8 cellular contexts compared by ENCODE assay signal in the genomic region with DNA sequence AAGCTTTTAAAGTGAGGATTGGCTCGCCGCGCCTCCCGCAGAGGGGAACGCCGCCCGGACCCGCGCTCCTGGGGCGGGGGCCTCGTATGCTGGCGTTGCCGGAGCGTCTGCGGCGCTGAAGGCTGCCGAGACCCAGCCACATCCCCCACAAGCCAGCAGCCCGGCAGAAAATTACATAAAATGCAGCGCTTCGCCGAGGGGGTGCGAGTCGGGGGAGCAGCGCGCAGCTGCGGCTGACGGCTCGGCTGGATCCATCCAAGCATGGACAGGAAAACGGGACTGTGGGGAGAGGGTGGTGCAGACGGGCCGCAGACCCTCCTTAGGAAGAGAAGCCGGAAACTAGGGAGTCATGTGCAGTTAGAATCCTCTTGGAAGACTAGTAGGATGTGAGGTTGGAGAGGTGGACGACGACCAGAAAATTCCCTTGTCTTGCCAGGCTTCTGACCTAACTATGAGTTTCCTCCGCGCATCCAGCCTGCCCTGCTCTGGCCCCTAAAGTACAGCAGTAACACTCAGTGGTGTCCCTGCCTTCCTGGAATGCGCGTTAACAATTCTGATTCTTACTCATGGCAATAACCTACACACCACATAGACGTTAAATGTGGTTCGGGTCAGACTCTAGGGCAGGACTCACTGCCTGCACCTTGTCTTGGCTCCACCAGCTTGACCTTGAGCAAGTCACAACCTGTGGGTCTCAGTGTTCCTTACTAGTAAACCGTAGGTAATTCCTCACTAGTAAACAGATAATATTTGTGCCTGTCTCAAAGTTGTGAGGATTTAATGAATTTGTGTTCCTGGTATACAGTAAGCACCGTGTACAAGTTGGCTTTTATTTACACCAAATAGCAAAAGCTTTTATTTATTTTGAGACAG. TPM values are rescaled to one million over a fixed set of nuclear protein-coding genes. Genes with fewer than 3 reads are reported as not detected.
DNase-seq lines count a peak whose midpoint lies in the region; ATAC-seq and TF ChIP-seq lines count a peak whose summit lies in the region.

No MANE protein-coding gene starts in this region.

- H3K27me3 ChIP-seq in ectodermal cell (ENCODE audit: control insufficient read depth, insufficient read depth, low read length, poor library complexity, severe bottlenecking): no peaks in the 10 kb centered on the region
- H3K27me3 ChIP-seq in lung (ENCODE audit: control insufficient read depth, insufficient read depth): no peaks in the 10 kb centered on the region

- no peaks in the 10 kb centered on the region for H3K9me3 ChIP-seq in ectodermal cell (ENCODE audit: control insufficient read depth, low read length)
- H3K9me3 ChIP-seq in lung (ENCODE audit: control insufficient read depth in 2 of 2, insufficient read depth in 1 of 2, low read length in 1 of 2): no peaks in the 10 kb centered on the region

- H3K36me3 ChIP-seq in ectodermal cell (ENCODE audit: control insufficient read depth, insufficient read depth, low read length) (peaks cover 7% of the 10 kb centered on the region), lung (ENCODE audit: control insufficient read depth in 2 of 2, insufficient read depth in 2 of 2, low read length in 2 of 2) (peaks cover 0 to 1% of the 10 kb centered on the region in 2 donors)

- H3K4me3 ChIP-seq in ectodermal cell (ENCODE audit: insufficient read depth, low read depth, low read length) (peak overlapping the region; percentile 62), lung (peak overlapping the region; percentile 92)

- ATAC-seq in HG03066 (IDR thresholded peaks at IDR 0.05; ENCODE audit: low read depth, unreplicated experiment) (peak; percentile 6), lung (ENCODE audit: insufficient read depth, low FRiP score) (peak; percentile 3)

- DNase-seq in NCI-H524 (lab: John Stamatoyannopoulos, UW): peak; percentile 57 to 67
- DNase-seq in NCI-H524 treated with DMSO at 0.1 percent for 48 hours (lab: John Stamatoyannopoulos, UW): no peak
- DNase-seq in NCI-H510A (lab: John Stamatoyannopoulos, UW): peak; percentile 39
- peak; percentile 54 to 65 for DNase-seq in activated CD4-positive, alpha-beta T cell treated with anti-CD3 and anti-CD28 coated beads, Interleukin-2, amount 50 U/mL, for 48 hours
- peak; percentile 33 for DNase-seq in lung (ENCODE audit: low spot score)
- peak; percentile 18 to 34 (median 19) for DNase-seq in stimulated activated CD4-positive, alpha-beta T cell treated with anti-CD3 and anti-CD28 coated beads, TNF-alpha, amount 100 ng/mL, for 48 hours (ENCODE audit: low read depth in 3 of 3)

- H3K4me1 ChIP-seq in ectodermal cell (ENCODE audit: control insufficient read depth, insufficient read depth, low read length): peaks cover 9% of the 10 kb centered on the region
- peaks cover 2 to 5% of the 10 kb centered on the region in 2 donors for H3K4me1 ChIP-seq in lung (ENCODE audit: control insufficient read depth in 2 of 2, insufficient read depth in 2 of 2, low read length in 2 of 2)

- TF ChIP-seq CTCF in lung (IDR thresholded peaks at IDR 0.05; ENCODE audit: control extremely low read depth, extremely low read depth): no peak

- H3K27ac ChIP-seq in ectodermal cell (ENCODE audit: insufficient read depth, low read depth, low read length, poor library complexity, severe bottlenecking) (peak overlapping the region; percentile 99), lung (ENCODE audit: low read depth in 1 of 2, low read length in 1 of 2) (peak overlapping the region; percentile 98 to 100)

- WGBS in ectodermal cell, 2 experiments: 6 to 8% methylated on average over 42 of the region's 42 CpGs
- 3% methylated on average over 42 of the region's 42 CpGs for WGBS in lung, 2 donors

RNA-seq across cellular contexts. Expression of gene BRWD1, which starts 1.0 kb away (rescaled TPM):
- polyA plus RNA-seq in ectodermal cell (2013, experiment 1 of 4): 27.2 TPM
- polyA plus RNA-seq in ectodermal cell (2013, experiment 2 of 4): 31.7 TPM
- 26.0 TPM for polyA plus RNA-seq in ectodermal cell (2013, experiment 3 of 4)
- polyA plus RNA-seq in ectodermal cell (2013, experiment 4 of 4): 33.3 TPM
- total RNA-seq in lung: 100 to 1,000 TPM in 1 of 2 donors, 10 to 100 TPM in 1; 30.7 to 145 TPM
- 1 to 10 TPM; 9.5 to 9.6 TPM for polyA plus RNA-seq in lung

RNA-seq across cellular contexts. Expression of gene HMGN1, which starts 34.5 kb away (rescaled TPM):
- 558 TPM for polyA plus RNA-seq in ectodermal cell (2013, experiment 1 of 4)
- polyA plus RNA-seq in ectodermal cell (2013, experiment 2 of 4): 551 TPM
- 530 TPM for polyA plus RNA-seq in ectodermal cell (2013, experiment 3 of 4)
- 559 TPM for polyA plus RNA-seq in ectodermal cell (2013, experiment 4 of 4)
- 100 to 1,000 TPM; 179 to 375 TPM for total RNA-seq in lung
- 100 to 1,000 TPM; 124 to 153 TPM for polyA plus RNA-seq in lung
